Comparison of ENCODE assay signal across 17 cellular contexts in genomic region chr19:7860166-7860901, GRCh38. TPM values are rescaled to one million over a fixed set of nuclear protein-coding genes. Genes with fewer than 3 reads are reported as not detected.
A peak's percentile ranks its signal among the peaks of the same experiment; 100 is the strongest.
DNase-seq lines count a peak whose midpoint lies in the region; ATAC-seq, FAIRE-seq and TF ChIP-seq lines count a peak whose summit lies in the region.
"Had no signal": no experiment of that assay in that cellular context is flagged by ENCODE, and none has a peak within 500 bp of the region (broad histone marks: within the 10 kb centered on the region; RNA-seq: fewer than 3 reads in every experiment).

No MANE protein-coding gene starts in this region.

- peaks cover 20% of the 10 kb centered on the region for H3K4me1 ChIP-seq in neural progenitor cell

- no peak for ATAC-seq in natural killer cell treated with Interleukin-12 subunit alpha and Interleukin-12 subunit beta and Interleukin-15 and Interleukin-18, amount 100 ng/mL, for 72 hours
- ATAC-seq in natural killer cell (no peak), HG03378 (IDR thresholded peaks at IDR 0.05; ENCODE audit: unreplicated experiment) (no peak)
- ATAC-seq: Panc1, SK-N-SH treated with all-trans-retinoic acid at 6 μM for 48 hours had no signal

- no peaks in the 10 kb centered on the region for H3K36me3 ChIP-seq in neural progenitor cell

- H3K27ac ChIP-seq in caudate nucleus (ENCODE audit: low read depth, low read length) (peak overlapping the region; percentile 58), neural progenitor cell (no peak overlapping the region)

- no peaks in the 10 kb centered on the region for H3K36me3 Mint-ChIP-seq in natural killer cell treated with Interleukin-12 subunit alpha and Interleukin-12 subunit beta and Interleukin-15 and Interleukin-18, amount 100 ng/mL, for 72 hours
- H3K36me3 Mint-ChIP-seq in natural killer cell (no peaks in the 10 kb centered on the region), neural progenitor cell (peaks cover under 1% of the 10 kb centered on the region)

- no peaks in the 10 kb centered on the region for H3K9me3 ChIP-seq in neural progenitor cell (ENCODE audit: low read depth)

- no peak overlapping the region for H3K4me3 Mint-ChIP-seq in natural killer cell treated with Interleukin-12 subunit alpha and Interleukin-12 subunit beta and Interleukin-15 and Interleukin-18, amount 100 ng/mL, for 72 hours
- H3K4me3 Mint-ChIP-seq in natural killer cell (no peak overlapping the region), neural progenitor cell (peak overlapping the region; percentile 64)

- H3K79me2 ChIP-seq in neural progenitor cell (ENCODE audit: low read depth): no peaks in the 10 kb centered on the region

- no peak overlapping the region for H2AFZ ChIP-seq in neural progenitor cell (replicated peaks)

- H3K4me3 ChIP-seq in neural progenitor cell: no peak overlapping the region

- peaks cover 83% of the 10 kb centered on the region for H3K27me3 ChIP-seq in neural progenitor cell

- no peak overlapping the region for H3K9ac ChIP-seq in neural progenitor cell

- peaks cover 32% of the 10 kb centered on the region for H4K20me1 ChIP-seq in neural progenitor cell (ENCODE audit: low read depth)

- DNase-seq in natural killer cell treated with Interleukin-12 subunit alpha and Interleukin-12 subunit beta and Interleukin-15 and Interleukin-18, amount 100 ng/mL, for 72 hours (ENCODE audit: low spot score): peak; percentile 52
- DNase-seq in natural killer cell (no peak), caudate nucleus (lab: John Stamatoyannopoulos, UW) (peak in 9 of 61 donors; percentile 16 to 69 (median 51)), neural progenitor cell (ENCODE audit: low spot score) (no peak), NCI-H526 treated with DMSO at 0.1 percent for 48 hours (lab: John Stamatoyannopoulos, UW) (no peak), H54 (ENCODE audit: insufficient read length, low spot score) (no peak)
- DNase-seq: AML-193, EL, GF-D8, NCI-H1105, NCI-H510A, NCI-H748 treated with DMSO at 0.1 percent for 48 hours had no signal

- H3K4me2 ChIP-seq in neural progenitor cell: no peak overlapping the region

- H3K27me3 Mint-ChIP-seq in natural killer cell treated with Interleukin-12 subunit alpha and Interleukin-12 subunit beta and Interleukin-15 and Interleukin-18, amount 100 ng/mL, for 72 hours: peaks cover 0 to 3% of the 10 kb centered on the region in 2 donors
- H3K27me3 Mint-ChIP-seq in natural killer cell (ENCODE audit: low read depth in 2 of 2) (peaks cover 7 to 14% of the 10 kb centered on the region in 2 donors), neural progenitor cell (ENCODE audit: insufficient read depth, low read depth) (peaks cover 29% of the 10 kb centered on the region)

- intact Hi-C loops in natural killer cell (cut with micrococcal nuclease): no loop called here

- FAIRE-seq in H54 (lab: Jason Lieb, UNC): no peak

- TF ChIP-seq CTCF in natural killer cell (IDR thresholded peaks at IDR 0.05) (no peak), neural progenitor cell (IDR thresholded peaks at IDR 0.05) (no peak)

- no peak for TF ChIP-seq POLR2A in H54 (IDR thresholded peaks at IDR 0.05; ENCODE audit: low read depth, low read length)

- no peak overlapping the region for H3K27ac Mint-ChIP-seq in natural killer cell treated with Interleukin-12 subunit alpha and Interleukin-12 subunit beta and Interleukin-15 and Interleukin-18, amount 100 ng/mL, for 72 hours
- H3K27ac Mint-ChIP-seq in natural killer cell (no peak overlapping the region), neural progenitor cell (no peak overlapping the region)

- no peaks in the 10 kb centered on the region for H3K9me3 Mint-ChIP-seq in natural killer cell treated with Interleukin-12 subunit alpha and Interleukin-12 subunit beta and Interleukin-15 and Interleukin-18, amount 100 ng/mL, for 72 hours
- H3K9me3 Mint-ChIP-seq in natural killer cell (no peaks in the 10 kb centered on the region), neural progenitor cell (no peaks in the 10 kb centered on the region)
- H3K9me3 Mint-ChIP-seq: IgD-negative memory B cell had no signal

- H3F3A ChIP-seq in neural progenitor cell (ENCODE audit: low read depth): peaks cover 34% of the 10 kb centered on the region

- H3K4me1 Mint-ChIP-seq in natural killer cell treated with Interleukin-12 subunit alpha and Interleukin-12 subunit beta and Interleukin-15 and Interleukin-18, amount 100 ng/mL, for 72 hours (ENCODE audit: low read depth in 2 of 2): no peaks in the 10 kb centered on the region
- peaks cover 0 to 6% of the 10 kb centered on the region in 2 donors for H3K4me1 Mint-ChIP-seq in natural killer cell
- peaks cover 8% of the 10 kb centered on the region for H3K4me1 Mint-ChIP-seq in neural progenitor cell

RNA-seq across cellular contexts. Expression of gene PRR36, which starts 13.9 kb away (rescaled TPM):
- not detected for total RNA-seq in natural killer cell treated with Interleukin-12 subunit alpha and Interleukin-12 subunit beta and Interleukin-15 and Interleukin-18, amount 100 ng/mL, for 72 hours
- total RNA-seq in natural killer cell (under 1 TPM; 0.11 to 0.13 (median 0.12) TPM), neural progenitor cell (ENCODE audit: low replicate concordance) (0.07 and 2.8 TPM in 2 replicates)

RNA-seq across cellular contexts. Expression of gene LRRC8E, which starts 28.0 kb away (rescaled TPM):
- total RNA-seq in natural killer cell treated with Interleukin-12 subunit alpha and Interleukin-12 subunit beta and Interleukin-15 and Interleukin-18, amount 100 ng/mL, for 72 hours: not detected
- total RNA-seq in natural killer cell: not detected
- 0.65 and 1.2 TPM in 2 replicates for total RNA-seq in neural progenitor cell (ENCODE audit: low replicate concordance)

RNA-seq across cellular contexts. Expression of gene EVI5L, which starts 30.3 kb away (rescaled TPM):
- 10 to 100 TPM in 1 of 2 donors, 1 to 10 TPM in 1; 7.8 to 11.5 TPM for total RNA-seq in natural killer cell treated with Interleukin-12 subunit alpha and Interleukin-12 subunit beta and Interleukin-15 and Interleukin-18, amount 100 ng/mL, for 72 hours
- 10 to 100 TPM in 2 of 3 donors, 1 to 10 TPM in 1; 9.6 to 13.5 (median 11.3) TPM for total RNA-seq in natural killer cell
- 4.1 and 13.5 TPM in 2 replicates for total RNA-seq in neural progenitor cell (ENCODE audit: low replicate concordance)

RNA-seq across cellular contexts. Expression of gene MAP2K7, which starts 43.3 kb away (rescaled TPM):
- 10 to 100 TPM; 45.2 to 47.1 TPM for total RNA-seq in natural killer cell treated with Interleukin-12 subunit alpha and Interleukin-12 subunit beta and Interleukin-15 and Interleukin-18, amount 100 ng/mL, for 72 hours
- total RNA-seq in natural killer cell (100 to 1,000 TPM; 131 to 218 (median 159) TPM), neural progenitor cell (ENCODE audit: low replicate concordance) (14.4 and 20.7 TPM in 2 replicates)

RNA-seq across cellular contexts. Expression of gene TGFBR3L, which starts 54.3 kb away (rescaled TPM):
- total RNA-seq in natural killer cell treated with Interleukin-12 subunit alpha and Interleukin-12 subunit beta and Interleukin-15 and Interleukin-18, amount 100 ng/mL, for 72 hours: 1 to 10 TPM; 4.7 to 5.6 TPM
- total RNA-seq in natural killer cell (1 to 10 TPM; 3.5 to 4.6 (median 4.4) TPM), neural progenitor cell (ENCODE audit: low replicate concordance) (0.99 and 1.8 TPM in 2 replicates)
- total RNA-seq: A172 had no signal
